In the genomic region with DNA sequence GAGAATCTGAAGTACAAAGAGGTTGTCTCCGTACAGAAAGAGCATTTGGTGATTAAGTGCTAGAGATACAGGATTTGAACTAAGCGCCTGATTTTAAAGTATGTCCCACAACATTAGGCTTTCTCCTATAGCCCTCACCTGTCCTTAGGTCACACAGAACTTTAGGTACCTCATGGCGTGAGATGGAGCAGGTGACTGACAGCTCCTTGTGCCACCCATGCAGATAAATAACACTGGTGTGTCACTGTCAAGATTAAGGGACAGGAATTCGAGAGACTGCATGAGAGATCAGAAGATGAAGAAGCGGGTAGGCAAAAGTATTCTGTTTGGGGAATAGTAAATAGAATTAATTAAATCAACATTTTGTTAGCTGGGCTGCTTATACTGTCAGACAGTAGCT, we compare ENCODE assay signal across 9 cellular contexts. TPM values are rescaled to one million over a fixed set of nuclear protein-coding genes. Genes with fewer than 3 reads are reported as not detected.
DNase-seq lines count a peak whose midpoint lies in the region; ATAC-seq and TF ChIP-seq lines count a peak whose summit lies in the region.
"Had no signal": no experiment of that assay in that cellular context is flagged by ENCODE, and none has a peak within 500 bp of the region (broad histone marks: within the 10 kb centered on the region; RNA-seq: fewer than 3 reads in every experiment).

No MANE protein-coding gene starts in this region.

- H3K9ac ChIP-seq in SK-N-MC (ENCODE audit: insufficient read length), result peak overlapping the region; percentile 93

- H3K36me3 ChIP-seq in SK-N-MC (ENCODE audit: insufficient read depth, low read length), result no peaks in the 10 kb centered on the region; the same call in 1 of the 2 replicates
- H3K36me3 ChIP-seq in mucosa of descending colon (ENCODE audit: low read depth), result no peaks in the 10 kb centered on the region

- no peak for TF ChIP-seq CTCF in fibroblast of villous mesenchyme (IDR thresholded peaks at IDR 0.05; ENCODE audit: insufficient read depth, low read depth, low read length)
- no peak for TF ChIP-seq CTCF in mucosa of descending colon (IDR thresholded peaks at IDR 0.05)

- no peak for DNase-seq in activated naive CD4-positive, alpha-beta T cell (lab: John Stamatoyannopoulos, UW)
- DNase-seq in SK-N-MC (ENCODE audit: low read depth, low spot score), result no peak
- no peak for DNase-seq in fibroblast of villous mesenchyme (ENCODE audit: low read depth)
- DNase-seq in stimulated activated naive CD8-positive, alpha-beta T cell treated with anti-CD3 and anti-CD28 coated beads, Interleukin-15, amount 100 ng/mL, for 72 hours, result no peak
- no peak for DNase-seq in stimulated activated CD4-positive, alpha-beta T cell treated with anti-CD3 and anti-CD28 coated beads, Interleukin-2, amount 100 ng/mL, for 24 hours
- no peak for DNase-seq in NCI-H526 treated with DMSO at 0.1 percent for 48 hours (lab: John Stamatoyannopoulos, UW)
- DNase-seq in mucosa of descending colon, result no peak

- peaks cover 12% of the 10 kb centered on the region for H3K4me1 ChIP-seq in mucosa of descending colon (ENCODE audit: low read depth)

- H3K27ac Mint-ChIP-seq in activated naive CD4-positive, alpha-beta T cell treated with anti-CD3 and anti-CD28 coated beads, Interleukin-2, amount 50 U/mL, for 24 hours, result no peak overlapping the region
- H3K27ac Mint-ChIP-seq in stimulated activated naive CD8-positive, alpha-beta T cell treated with anti-CD3 and anti-CD28 coated beads, Interleukin-15, amount 100 ng/mL, for 72 hours, result peak overlapping the region in 1 of 2 donors; percentile 28

- peaks cover 21% of the 10 kb centered on the region for H3K4me1 Mint-ChIP-seq in activated naive CD4-positive, alpha-beta T cell treated with anti-CD3 and anti-CD28 coated beads, Interleukin-2, amount 50 U/mL, for 24 hours
- peaks cover 32% of the 10 kb centered on the region for H3K4me1 Mint-ChIP-seq in stimulated activated naive CD8-positive, alpha-beta T cell treated with anti-CD3 and anti-CD28 coated beads, Interleukin-15, amount 100 ng/mL, for 72 hours

- H3K9me3 ChIP-seq in SK-N-MC (ENCODE audit: low read depth, low read length), result no peaks in the 10 kb centered on the region
- H3K9me3 ChIP-seq in mucosa of descending colon, result no peaks in the 10 kb centered on the region

- peak overlapping the region; percentile 97 for H3K4me3 Mint-ChIP-seq in activated naive CD4-positive, alpha-beta T cell treated with anti-CD3 and anti-CD28 coated beads, Interleukin-2, amount 50 U/mL, for 24 hours
- H3K4me3 Mint-ChIP-seq in stimulated activated naive CD8-positive, alpha-beta T cell treated with anti-CD3 and anti-CD28 coated beads, Interleukin-15, amount 100 ng/mL, for 72 hours, result peak overlapping the region; percentile 88 to 92

- H3K9me3 Mint-ChIP-seq in activated naive CD4-positive, alpha-beta T cell treated with anti-CD3 and anti-CD28 coated beads, Interleukin-2, amount 50 U/mL, for 24 hours, result no peaks in the 10 kb centered on the region
- no peaks in the 10 kb centered on the region for H3K9me3 Mint-ChIP-seq in stimulated activated naive CD8-positive, alpha-beta T cell treated with anti-CD3 and anti-CD28 coated beads, Interleukin-15, amount 100 ng/mL, for 72 hours

- intact Hi-C loops in mucosa of descending colon (cut with DNase I, micrococcal nuclease), result loop anchor here in 1 of 2 donors (10.0 kb wide), 1 partner anchor 157 kb away; no protein-coding TSS in a partner anchor

- H3K27ac ChIP-seq in SK-N-MC, result no peak overlapping the region
- H3K27ac ChIP-seq: epithelial cell of prostate had no signal

- peak overlapping the region; percentile 91 for H3K4me3 ChIP-seq in SK-N-MC
- H3K4me3 ChIP-seq in fibroblast of villous mesenchyme (ENCODE audit: low read depth, low read length), result peak overlapping the region; percentile 81
- H3K4me3 ChIP-seq in mucosa of descending colon, result no peak overlapping the region

- no peaks in the 10 kb centered on the region for H3K27me3 Mint-ChIP-seq in activated naive CD4-positive, alpha-beta T cell treated with anti-CD3 and anti-CD28 coated beads, Interleukin-2, amount 50 U/mL, for 24 hours
- no peaks in the 10 kb centered on the region for H3K27me3 Mint-ChIP-seq in stimulated activated naive CD8-positive, alpha-beta T cell treated with anti-CD3 and anti-CD28 coated beads, Interleukin-15, amount 100 ng/mL, for 72 hours

- H3K36me3 Mint-ChIP-seq in activated naive CD4-positive, alpha-beta T cell treated with anti-CD3 and anti-CD28 coated beads, Interleukin-2, amount 50 U/mL, for 24 hours, result no peaks in the 10 kb centered on the region

- ATAC-seq in stimulated activated naive CD8-positive, alpha-beta T cell treated with anti-CD3 and anti-CD28 coated beads, Interleukin-15, amount 100 ng/mL, for 72 hours, result no peak
- ATAC-seq in mucosa of descending colon, result no peak

RNA-seq across cellular contexts. Expression of gene BLM, which starts 1.1 kb away (rescaled TPM):
- 4.8 and 6.0 TPM in 2 replicates for total RNA-seq in fibroblast of villous mesenchyme
- total RNA-seq in mucosa of descending colon, result 1 to 10 TPM; 2.9 to 7.2 (median 4.1) TPM
